ENCODE assay signal across 3 cellular contexts in genomic region chr14:96192975-96193805, GRCh38.
TF ChIP-seq lines count a peak whose summit lies in the region.

No MANE protein-coding gene starts in this region.

TF ChIP-seq in SK-N-SH treated with all-trans-retinoic acid at 6 μM for 48 hours, 23 proteins besides CTCF, POLR2A, EP300 and RAD21:
- no peak for TF ChIP-seq BACH2 (CRISPR knock-in tag; IDR thresholded peaks at IDR 0.05; ENCODE audit: borderline replicate concordance)
- TF ChIP-seq OSR1 (CRISPR knock-in tag; IDR thresholded peaks at IDR 0.05), result no peak
- no peak for TF ChIP-seq TCF4 (CRISPR knock-in tag; IDR thresholded peaks at IDR 0.05; ENCODE audit: borderline replicate concordance)
- TF ChIP-seq TSHZ2 (CRISPR knock-in tag; IDR thresholded peaks at IDR 0.05), result no peak
- TF ChIP-seq ZNF565 (CRISPR knock-in tag; conservative IDR thresholded peaks at IDR 0.05; ENCODE audit: low read depth), result no peak
- no peak for TF ChIP-seq ESRRG (CRISPR knock-in tag; IDR thresholded peaks at IDR 0.05)
- TF ChIP-seq CSRNP3 (CRISPR knock-in tag; IDR thresholded peaks at IDR 0.05), result no peak
- TF ChIP-seq ISL1 (CRISPR knock-in tag; IDR thresholded peaks at IDR 0.05), result no peak
- TF ChIP-seq GLIS3 (CRISPR knock-in tag; IDR thresholded peaks at IDR 0.05), result no peak

TF ChIP-seq in SK-N-SH, 30 proteins besides CTCF, POLR2A, EP300 and RAD21:
- no peak for TF ChIP-seq POLR2AphosphoS5 (IDR thresholded peaks at IDR 0.05; ENCODE audit: low read depth, low read length)
- TF ChIP-seq RFX5 (IDR thresholded peaks at IDR 0.05; ENCODE audit: low read length), result no peak
- no peak for TF ChIP-seq TEAD4 (IDR thresholded peaks at IDR 0.05; ENCODE audit: borderline replicate concordance, insufficient read depth)
- TF ChIP-seq RCOR1 (IDR thresholded peaks at IDR 0.05; ENCODE audit: low read length), result no peak
- no peak for TF ChIP-seq ZBTB33 (IDR thresholded peaks at IDR 0.05; ENCODE audit: borderline replicate concordance, low read depth)
- TF ChIP-seq FOXM1 (IDR thresholded peaks at IDR 0.05; ENCODE audit: low read depth), result no peak
- TF ChIP-seq FOSL2 (IDR thresholded peaks at IDR 0.05; ENCODE audit: borderline replicate concordance, low read depth), result no peak

TF ChIP-seq in GM12878, 131 proteins besides CTCF, POLR2A, EP300 and RAD21:
- 0 out of 2 replicates have a peak, but pooled peaks have one; percentile 43 for TF ChIP-seq ZSCAN29 (IDR thresholded peaks at IDR 0.05)
- no peak for TF ChIP-seq BCL3 (IDR thresholded peaks at IDR 0.05; ENCODE audit: borderline replicate concordance, insufficient read depth, low read depth, low read length, poor library complexity, severe bottlenecking)
TF ChIP-seq in GM12878: peak in this region for 1.
